Comparison of ENCODE assay signal across 9 cellular contexts in the genomic region with DNA sequence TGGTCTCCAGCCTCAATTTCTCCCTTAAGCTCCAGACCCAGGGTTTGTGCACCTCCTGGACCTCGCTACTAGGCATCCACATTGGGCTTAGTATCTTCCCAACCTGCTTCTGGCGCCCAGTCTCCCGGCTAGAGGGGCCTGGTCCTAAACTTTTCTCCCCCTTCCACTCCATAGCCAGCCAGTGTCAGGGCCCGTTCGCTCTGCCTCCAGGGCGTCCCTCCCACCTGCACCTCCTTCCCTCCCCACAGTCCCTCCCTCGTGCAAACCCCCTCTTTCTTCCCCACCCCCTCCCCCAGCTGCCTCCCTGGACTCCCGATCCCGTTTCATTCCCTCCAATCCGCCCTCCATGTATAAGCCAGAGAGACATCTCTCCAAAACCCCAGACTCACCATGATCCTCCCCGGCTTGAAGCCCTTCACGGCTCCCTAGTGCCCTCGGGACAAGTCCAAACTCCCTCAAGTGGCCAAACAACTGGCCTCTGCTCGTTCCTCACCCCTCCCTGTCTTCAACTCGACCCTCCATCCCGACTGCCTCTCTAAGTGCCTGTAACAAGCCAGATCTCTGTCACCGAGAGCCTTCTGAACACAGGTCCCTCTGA. TPM values are rescaled to one million over a fixed set of nuclear protein-coding genes. Genes with fewer than 3 reads are reported as not detected.
DNase-seq lines count a peak whose midpoint lies in the region; ATAC-seq and TF ChIP-seq lines count a peak whose summit lies in the region.
"Had no signal": no experiment of that assay in that cellular context is flagged by ENCODE, and none has a peak within 500 bp of the region (broad histone marks: within the 10 kb centered on the region; RNA-seq: fewer than 3 reads in every experiment).

No MANE protein-coding gene starts in this region.

- no peaks in the 10 kb centered on the region for H3K27me3 ChIP-seq in esophagus muscularis mucosa

- under 1% methylated on average over 17 of the region's 17 CpGs for WGBS in esophagus muscularis mucosa

- H3K4me1 Mint-ChIP-seq in T-cell, result peaks cover 68 to 77% (median 76%) of the 10 kb centered on the region in 3 donors
- peaks cover 61 to 72% of the 10 kb centered on the region in 2 donors for H3K4me1 Mint-ChIP-seq in natural killer cell treated with Interleukin-12 subunit alpha and Interleukin-12 subunit beta and Interleukin-15 and Interleukin-18, amount 100 ng/mL, for 72 hours (ENCODE audit: low read depth in 2 of 2)

- in situ Hi-C loops in ACHN (cut with HindIII; ENCODE audit: low pct_ligation_motif_present, low pct_unique_long_range_greater_than_20kb, low sequenced_read_pairs), result no loop called here
- in situ Hi-C loops in GM13976 (cut with MboI; ENCODE audit: low sequenced_read_pairs, unreplicated experiment), result no loop called here

- TF ChIP-seq POLR2A in esophagus muscularis mucosa (IDR thresholded peaks at IDR 0.05; ENCODE audit: low read depth), result no peak

- H3K4me3 ChIP-seq in esophagus muscularis mucosa, result peak overlapping the region; percentile 63 to 91 (median 80)

- H3K27ac Mint-ChIP-seq in T-cell, result peak overlapping the region; percentile 92 to 98
- H3K27ac Mint-ChIP-seq in natural killer cell treated with Interleukin-12 subunit alpha and Interleukin-12 subunit beta and Interleukin-15 and Interleukin-18, amount 100 ng/mL, for 72 hours, result peak overlapping the region; percentile 91 to 97

- H3K4me1 ChIP-seq in esophagus muscularis mucosa, result peaks cover 32 to 51% (median 48%) of the 10 kb centered on the region in 4 donors

- TF ChIP-seq EP300 in esophagus muscularis mucosa (IDR thresholded peaks at IDR 0.05), result no peak

- peaks cover 14% of the 10 kb centered on the region for H3K36me3 Mint-ChIP-seq in T-cell
- H3K36me3 Mint-ChIP-seq in natural killer cell treated with Interleukin-12 subunit alpha and Interleukin-12 subunit beta and Interleukin-15 and Interleukin-18, amount 100 ng/mL, for 72 hours, result peaks cover 16% of the 10 kb centered on the region

- no peaks in the 10 kb centered on the region for H3K9me3 ChIP-seq in esophagus muscularis mucosa

- POLR2A ChIA-PET in T-cell (lab: Charles Lee), result no interaction called here

- no peaks in the 10 kb centered on the region for H3K9me3 Mint-ChIP-seq in T-cell
- no peaks in the 10 kb centered on the region for H3K9me3 Mint-ChIP-seq in natural killer cell treated with Interleukin-12 subunit alpha and Interleukin-12 subunit beta and Interleukin-15 and Interleukin-18, amount 100 ng/mL, for 72 hours

- TF ChIP-seq CTCF in esophagus muscularis mucosa (IDR thresholded peaks at IDR 0.05) (no peak), GM13976 (IDR thresholded peaks at IDR 0.05; ENCODE audit: borderline replicate concordance, control extremely low read depth, extremely low read depth, insufficient read depth, missing control alignments) (no peak)

- ATAC-seq in GM21423 (IDR thresholded peaks at IDR 0.05; ENCODE audit: unreplicated experiment) (peak; percentile 1), T-cell (replicated peaks in 1 of 4) (peak in 1 of 4 experiments; percentile 0), HG03108 (IDR thresholded peaks at IDR 0.05; ENCODE audit: unreplicated experiment) (no peak)
- ATAC-seq in natural killer cell treated with Interleukin-12 subunit alpha and Interleukin-12 subunit beta and Interleukin-15 and Interleukin-18, amount 100 ng/mL, for 72 hours, result no peak

- H3K36me3 ChIP-seq in esophagus muscularis mucosa, result peaks cover 0 to 10% (median 4%) of the 10 kb centered on the region in 4 donors

- DNase-seq in ACHN (peak; percentile 38), T-cell (peak in 4 of 34 experiments; percentile 10 to 23 (median 14)), esophagus muscularis mucosa (ENCODE audit: extremely low spot score) (no peak), GM13976 (ENCODE audit: low spot score) (no peak), NCI-H446 (lab: John Stamatoyannopoulos, UW) (no peak)
- DNase-seq in natural killer cell treated with Interleukin-12 subunit alpha and Interleukin-12 subunit beta and Interleukin-15 and Interleukin-18, amount 100 ng/mL, for 72 hours (ENCODE audit: low spot score), result no peak

- CTCF ChIA-PET in T-cell (lab: Charles Lee), result interaction anchor here in 1 of 2 donors (1.3 kb wide), 1 partner anchor 50 kb away, joined by 6 read pairs; a partner anchor contains a TSS

- peak overlapping the region; percentile 81 to 93 (median 90) for H3K27ac ChIP-seq in esophagus muscularis mucosa (replicated peaks in 1 of 4)

- peak overlapping the region; percentile 90 to 98 (median 95) for H3K4me3 Mint-ChIP-seq in T-cell
- peak overlapping the region; percentile 99 for H3K4me3 Mint-ChIP-seq in natural killer cell treated with Interleukin-12 subunit alpha and Interleukin-12 subunit beta and Interleukin-15 and Interleukin-18, amount 100 ng/mL, for 72 hours

- no peaks in the 10 kb centered on the region for H3K27me3 Mint-ChIP-seq in T-cell
- H3K27me3 Mint-ChIP-seq in natural killer cell treated with Interleukin-12 subunit alpha and Interleukin-12 subunit beta and Interleukin-15 and Interleukin-18, amount 100 ng/mL, for 72 hours, result no peaks in the 10 kb centered on the region

- intact Hi-C loops in esophagus muscularis mucosa (cut with DNase I), result loop anchor here (10.0 kb wide), 2 partner anchors 84 to 194 kb away; a partner anchor contains a TSS

RNA-seq across cellular contexts. Expression of a gene that starts 1.0 kb away (rescaled TPM):
- total RNA-seq in T-cell, result 10 to 100 TPM; 59.4 to 72.3 (median 62.0) TPM
- 100 to 1,000 TPM in 2 of 4 donors, 10 to 100 TPM in 2; 59.8 to 138 (median 104) TPM for total RNA-seq in esophagus muscularis mucosa
- 10 to 100 TPM; 81.4 to 95.5 TPM for total RNA-seq in natural killer cell treated with Interleukin-12 subunit alpha and Interleukin-12 subunit beta and Interleukin-15 and Interleukin-18, amount 100 ng/mL, for 72 hours

RNA-seq across cellular contexts. Expression of a gene that starts 5.4 kb away (rescaled TPM):
- total RNA-seq in T-cell, result 100 to 1,000 TPM; 337 to 427 (median 397) TPM
- 10 to 100 TPM in 2 of 4 donors, 1 to 10 TPM in 2; 4.2 to 26.2 (median 12.0) TPM for total RNA-seq in esophagus muscularis mucosa
- 100 to 1,000 TPM; 185 to 242 TPM for total RNA-seq in natural killer cell treated with Interleukin-12 subunit alpha and Interleukin-12 subunit beta and Interleukin-15 and Interleukin-18, amount 100 ng/mL, for 72 hours
- total RNA-seq: myocyte had no signal

RNA-seq across cellular contexts. Expression of a gene that starts 20.6 kb away (rescaled TPM):
- 10 to 100 TPM in 2 of 5 donors, 1 to 10 TPM in 3; 3.5 to 10.9 (median 8.7) TPM for total RNA-seq in T-cell
- 1 to 10 TPM in 2 of 4 donors, under 1 TPM in 2; 0.50 to 2.5 (median 1.4) TPM for total RNA-seq in esophagus muscularis mucosa
- 1 to 10 TPM; 2.3 to 4.9 TPM for total RNA-seq in natural killer cell treated with Interleukin-12 subunit alpha and Interleukin-12 subunit beta and Interleukin-15 and Interleukin-18, amount 100 ng/mL, for 72 hours

RNA-seq across cellular contexts. Expression of a gene that starts 45.0 kb away (rescaled TPM):
- total RNA-seq in T-cell (under 1 TPM in 1 of 5 donors, not detected in 4; 0.49 TPM), esophagus muscularis mucosa (not detected)
- total RNA-seq in natural killer cell treated with Interleukin-12 subunit alpha and Interleukin-12 subunit beta and Interleukin-15 and Interleukin-18, amount 100 ng/mL, for 72 hours, result under 1 TPM in 1 of 2 donors, not detected in 1; 0.36 TPM
- total RNA-seq: myocyte had no signal

RNA-seq across cellular contexts. Expression of a gene that starts 49.7 kb away (rescaled TPM):
- 10 to 100 TPM; 43.0 to 96.1 (median 45.9) TPM for total RNA-seq in T-cell
- total RNA-seq in esophagus muscularis mucosa, result 10 to 100 TPM; 31.6 to 47.2 (median 41.5) TPM
- total RNA-seq in natural killer cell treated with Interleukin-12 subunit alpha and Interleukin-12 subunit beta and Interleukin-15 and Interleukin-18, amount 100 ng/mL, for 72 hours, result 10 to 100 TPM; 38.1 to 39.2 TPM

Comparison
In these comparisons a context has a peak if more than half of its experiments do, and no peak if none do; other contexts are left out.
1. RNA of a gene that starts 5.4 kb away (total RNA-seq): 337 to 427 TPM in T-cell and 185 to 242 TPM in natural killer cell treated with Interleukin-12 subunit alpha and Interleukin-12 subunit beta and Interleukin-15 and Interleukin-18, amount 100 ng/mL, for 72 hours; 4.2 to 26.2 TPM in esophagus muscularis mucosa; every median in the first group is over 4 times any median in the second.